Comparison of ENCODE assay signal across 11 cellular contexts in genomic region chr9:114047717-114048116, GRCh38. TPM values are rescaled to one million over a fixed set of nuclear protein-coding genes. Genes with fewer than 3 reads are reported as not detected.
DNase-seq lines count a peak whose midpoint lies in the region; ATAC-seq, FAIRE-seq and TF ChIP-seq lines count a peak whose summit lies in the region.
"Had no signal": no experiment of that assay in that cellular context is flagged by ENCODE, and none has a peak within 500 bp of the region (broad histone marks: within the 10 kb centered on the region; RNA-seq: fewer than 3 reads in every experiment).

No MANE protein-coding gene starts in this region.

- FAIRE-seq in K562 (lab: Jason Lieb, UNC): no peak
- FAIRE-seq: GM12892 had no signal

- H3K36me3 Mint-ChIP-seq in Caco-2 (ENCODE audit: insufficient read depth, unreplicated experiment): no peaks in the 10 kb centered on the region

- no peak overlapping the region for H3K27ac Mint-ChIP-seq in Caco-2 (ENCODE audit: unreplicated experiment)
- H3K27ac Mint-ChIP-seq: activated T-cell treated with anti-CD3 and anti-CD28 coated beads, Interleukin-2, amount 50 U/mL, for 24 hours had no signal

- no peak overlapping the region for H3K4me3 Mint-ChIP-seq in Caco-2 (ENCODE audit: unreplicated experiment)
- H3K4me3 Mint-ChIP-seq: activated T-cell treated with anti-CD3 and anti-CD28 coated beads, Interleukin-2, amount 50 U/mL, for 24 hours had no signal

- intact Hi-C loops in Caco-2 (cut with micrococcal nuclease; ENCODE audit: unreplicated experiment): loop anchor here (5.0 kb wide), 1 partner anchor 240 kb away; no protein-coding TSS in a partner anchor
- intact Hi-C loops in K562 (cut with micrococcal nuclease): no loop called here
- intact Hi-C loops in lower lobe of right lung (cut with DNase I): no loop called here

- no peaks in the 10 kb centered on the region for H3K9me3 Mint-ChIP-seq in Caco-2 (ENCODE audit: unreplicated experiment)
- H3K9me3 Mint-ChIP-seq: activated T-cell treated with anti-CD3 and anti-CD28 coated beads, Interleukin-2, amount 50 U/mL, for 24 hours had no signal

- TF ChIP-seq RAD21 in K562 (CRISPR knock-in tag; conservative IDR thresholded peaks at IDR 0.05 in 1 of 2, IDR thresholded peaks at IDR 0.05 in 1 of 2): peak in 1 of 2 experiments; percentile 26; a peak in 1 of 4 replicates

- BruUV-seq in Caco-2 (replicated peaks; lab: Mats Ljungman, UMichigan) (no TSS peak), K562 (replicated peaks; lab: Mats Ljungman, UMichigan) (no TSS peak)

- H3K27me3 Mint-ChIP-seq in Caco-2 (ENCODE audit: insufficient read depth, unreplicated experiment): no peaks in the 10 kb centered on the region
- H3K27me3 Mint-ChIP-seq: activated T-cell treated with anti-CD3 and anti-CD28 coated beads, Interleukin-2, amount 50 U/mL, for 24 hours had no signal

- H3K27me3 ChIP-seq in Caco-2 (replicated peaks; ENCODE audit: control insufficient read depth, insufficient read depth, low read length) (no peaks in the 10 kb centered on the region), Karpas-422 (ENCODE audit: low read length) (no peaks in the 10 kb centered on the region), K562 (ENCODE audit: control insufficient read depth in 2 of 2, insufficient read depth in 2 of 2, low read length in 2 of 2) (peaks cover 0 to 20% of the 10 kb centered on the region in 2 experiments; a peak in 2 of 5 replicates), lower lobe of right lung (ENCODE audit: low read depth) (no peaks in the 10 kb centered on the region)

- H3K4me1 ChIP-seq in Caco-2 (no peaks in the 10 kb centered on the region), Karpas-422 (ENCODE audit: low read length) (no peaks in the 10 kb centered on the region), K562 (replicated peaks in 1 of 2; ENCODE audit: control insufficient read depth in 2 of 2, insufficient read depth in 2 of 2, low read length in 2 of 2) (no peaks in the 10 kb centered on the region), lower lobe of right lung (no peaks in the 10 kb centered on the region)

- H3K36me3 ChIP-seq in Caco-2 (ENCODE audit: control insufficient read depth, insufficient read depth, low read length) (no peaks in the 10 kb centered on the region), Karpas-422 (ENCODE audit: insufficient read depth, low read length) (no peaks in the 10 kb centered on the region), K562 (ENCODE audit: control insufficient read depth, insufficient read depth, low read length) (peaks cover 16% of the 10 kb centered on the region; the same call in 2 of the 3 replicates), lower lobe of right lung (peaks cover 25% of the 10 kb centered on the region)

- H3K27ac ChIP-seq in Karpas-422 (ENCODE audit: low read length): no peak overlapping the region
- no peak overlapping the region for H3K27ac ChIP-seq in K562 (ENCODE audit: extremely low read depth, low read depth, low read length)
- no peak overlapping the region for H3K27ac ChIP-seq in lower lobe of right lung

- TF ChIP-seq EP300 in K562 (IDR thresholded peaks at IDR 0.05; ENCODE audit: low read length): no peak

- CTCF ChIA-PET in Caco-2 (lab: Charles Lee) (interaction anchor here (1.0 kb wide), 1 partner anchor 35 kb away, joined by 3 read pairs; no protein-coding TSS in a partner anchor), K562 (lab: Yijun Ruan, JAX; ENCODE audit: low intra/inter-chr PET ratio) (interaction anchor here (1.2 kb wide), 1 partner anchor 311 kb away, joined by 3 read pairs; no protein-coding TSS in a partner anchor)

- DNase-seq in Caco-2: no peak
- DNase-seq in Karpas-422: peak; percentile 67
- DNase-seq in K562 (ENCODE audit: extremely low read depth in 1 of 4, low spot score in 3 of 4): no peak
- no peak for DNase-seq in lower lobe of right lung
- DNase-seq in NCI-H345 treated with DMSO at 0.1 percent for 48 hours (lab: John Stamatoyannopoulos, UW; ENCODE audit: unreplicated experiment): no peak
- DNase-seq: activated T-cell treated with anti-CD3 and anti-CD28 coated beads, Interleukin-2, amount 50 U/mL, for 24 hours; foreskin melanocyte had no signal

- 25% methylated on average over 3 of the region's 3 CpGs for WGBS in K562 (ENCODE audit: insufficient coverage, low coverage, missing lambda C conversion rate)

- H3K79me2 ChIP-seq in Karpas-422 (ENCODE audit: low read length) (no peaks in the 10 kb centered on the region), K562 (ENCODE audit: control insufficient read depth, insufficient read depth, low read length) (no peaks in the 10 kb centered on the region)

- H3K4me3 ChIP-seq in Caco-2 (ENCODE audit: low read depth, low read length) (no peak overlapping the region), Karpas-422 (ENCODE audit: low read length) (no peak overlapping the region), K562 (no peak overlapping the region), lower lobe of right lung (no peak overlapping the region)

- no peak overlapping the region for H3K9ac ChIP-seq in Karpas-422 (ENCODE audit: low read length)
- H3K9ac ChIP-seq in K562 (ENCODE audit: insufficient read depth in 1 of 2, low read depth in 2 of 2, low read length in 2 of 2): no peak overlapping the region

- TF ChIP-seq CTCF in Caco-2 (IDR thresholded peaks at IDR 0.05; ENCODE audit: insufficient read depth in 1 of 2, low read depth in 1 of 2, low read length in 1 of 2, severe bottlenecking in 1 of 2, unreplicated experiment in 1 of 2): peak; percentile 30 to 34
- TF ChIP-seq CTCF in K562 (IDR thresholded peaks at IDR 0.05 in 2 of 3, conservative IDR thresholded peaks at IDR 0.05 in 1 of 3; ENCODE audit: insufficient read depth in 2 of 3, low read depth in 1 of 3, low read length in 3 of 3): peak in 2 of 3 experiments; percentile 19 to 25; a peak in 1 of 6 replicates
- TF ChIP-seq CTCF in lower lobe of right lung (IDR thresholded peaks at IDR 0.05): peak; percentile 33

- in situ Hi-C loops in K562 (cut with MboI): no loop called here

- H3K9me2 ChIP-seq in Karpas-422 (replicated peaks; ENCODE audit: insufficient read depth, low read length): no peaks in the 10 kb centered on the region

- H2AFZ ChIP-seq in Karpas-422 (ENCODE audit: low read length): no peak overlapping the region
- no peak overlapping the region for H2AFZ ChIP-seq in K562 (ENCODE audit: low read depth, low read length)

- no peak for TF ChIP-seq POLR2A in K562 (conservative IDR thresholded peaks at IDR 0.05)

- no peaks in the 10 kb centered on the region for H3K9me1 ChIP-seq in K562 (ENCODE audit: control insufficient read depth, insufficient read depth, low read length)

- peak; percentile 40; the same call in 1 of the 3 replicates for ATAC-seq in K562
- peak; percentile 33 to 54 for ATAC-seq in lower lobe of right lung
- ATAC-seq in GM19324 (IDR thresholded peaks at IDR 0.05; ENCODE audit: low FRiP score, unreplicated experiment): no peak
- no peak for ATAC-seq in HG03460 (IDR thresholded peaks at IDR 0.05; ENCODE audit: unreplicated experiment)
- no peak for ATAC-seq in GM21825 (IDR thresholded peaks at IDR 0.05; ENCODE audit: unreplicated experiment)

- no peak overlapping the region for H3K4me2 ChIP-seq in Karpas-422 (ENCODE audit: low read depth, low read length, poor library complexity, severe bottlenecking)
- H3K4me2 ChIP-seq in K562 (ENCODE audit: insufficient read depth, low read length): no peak overlapping the region

- H3K4me1 Mint-ChIP-seq in Caco-2 (ENCODE audit: low read depth, unreplicated experiment): no peaks in the 10 kb centered on the region

- POLR2A ChIA-PET in Caco-2 (lab: Charles Lee) (no interaction called here), K562 (lab: Yijun Ruan, JAX) (no interaction called here)

- no peaks in the 10 kb centered on the region for H4K20me1 ChIP-seq in Karpas-422 (ENCODE audit: insufficient read depth, low read depth, low read length)
- H4K20me1 ChIP-seq in K562 (replicated peaks; ENCODE audit: control insufficient read depth, insufficient read depth, low read length): no peaks in the 10 kb centered on the region

- no peaks in the 10 kb centered on the region for H3K9me3 ChIP-seq in Caco-2
- H3K9me3 ChIP-seq in Karpas-422 (ENCODE audit: low read length): no peaks in the 10 kb centered on the region
- no peaks in the 10 kb centered on the region for H3K9me3 ChIP-seq in K562 (replicated peaks; ENCODE audit: control insufficient read depth, insufficient read depth, low read depth, low read length)
- H3K9me3 ChIP-seq in lower lobe of right lung: no peaks in the 10 kb centered on the region

RNA-seq across cellular contexts. Expression of gene AMBP, which starts 30.4 kb away (rescaled TPM):
- total RNA-seq in Caco-2 (2022) (2.2 and 2.6 TPM in 2 replicates), K562 (2014; rRNA removed) (not detected in 2 replicates), K562 (2014; rRNA removed; fragmentation: Illumina TruSeq; extraction: Trizol) (not detected in 2 replicates), K562 (2015; rRNA removed; fragmentation: Illumina TruSeq; extraction: Trizol) (not detected in 2 replicates), K562 (2021) (1.3 and 2.1 TPM in 2 replicates), lower lobe of right lung (1.0 TPM)
- total RNA-seq in Karpas-422 (2014; rRNA removed; shearing (Covaris generic); ENCODE audit: low replicate concordance): not detected in 2 replicates
- total RNA-seq in K562 (2011; cell fraction: chromatin; rRNA removed; ENCODE audit: low replicate concordance): not detected in 2 replicates
- not detected in 2 replicates for total RNA-seq in K562 (2011; cell fraction: nucleolus; rRNA removed)
- total RNA-seq in K562 (2011; cell fraction: nucleoplasm; rRNA removed): not detected in 2 replicates
- polyA plus RNA-seq in K562 (2011; rRNA removed) (not detected in 2 replicates), K562 (2014; fragmentation: Illumina TruSeq; extraction: Trizol) (not detected in 2 replicates), K562 (2014; fragmentation: Nextera tagmentation; extraction: Ambion mirVana) (not detected), K562 (2014; rRNA removed) (not detected in 2 replicates)
- not detected in 2 replicates for polyA plus RNA-seq in K562 (2011; cell fraction: cytosol; rRNA removed)
- polyA plus RNA-seq in K562 (2011; cell fraction: nucleus; rRNA removed): not detected in 2 replicates
- not detected in 2 replicates for polyA plus RNA-seq in K562 (2012)
- polyA minus RNA-seq in K562 (2011; rRNA and poly(A)+ RNA removed): not detected in 2 replicates
- 2.5 TPM in 1 of 2 replicates, not detected in the other for polyA minus RNA-seq in K562 (2011; cell fraction: cytosol; rRNA and poly(A)+ RNA removed)
- not detected in 2 replicates for polyA minus RNA-seq in K562 (2011; cell fraction: nucleus; rRNA and poly(A)+ RNA removed)

RNA-seq across cellular contexts. Expression of gene KIF12, which starts 51.4 kb away (rescaled TPM):
- total RNA-seq in Caco-2 (2022) (54.6 and 55.0 TPM in 2 replicates), K562 (2014; rRNA removed) (not detected in 2 replicates), K562 (2014; rRNA removed; fragmentation: Illumina TruSeq; extraction: Trizol) (not detected in 2 replicates), K562 (2015; rRNA removed; fragmentation: Illumina TruSeq; extraction: Trizol) (not detected in 2 replicates), K562 (2021) (not detected in 2 replicates), lower lobe of right lung (4.8 TPM)
- not detected in 2 replicates for total RNA-seq in Karpas-422 (2014; rRNA removed; shearing (Covaris generic); ENCODE audit: low replicate concordance)
- not detected in 2 replicates for total RNA-seq in K562 (2011; cell fraction: chromatin; rRNA removed; ENCODE audit: low replicate concordance)
- not detected in 2 replicates for total RNA-seq in K562 (2011; cell fraction: nucleolus; rRNA removed)
- not detected in 2 replicates for total RNA-seq in K562 (2011; cell fraction: nucleoplasm; rRNA removed)
- polyA plus RNA-seq in K562 (2011; rRNA removed) (not detected in 2 replicates), K562 (2014; fragmentation: Illumina TruSeq; extraction: Trizol) (not detected in 2 replicates), K562 (2014; fragmentation: Nextera tagmentation; extraction: Ambion mirVana) (not detected), K562 (2014; rRNA removed) (not detected in 2 replicates)
- polyA plus RNA-seq in K562 (2011; cell fraction: cytosol; rRNA removed): not detected in 2 replicates
- not detected in 2 replicates for polyA plus RNA-seq in K562 (2011; cell fraction: nucleus; rRNA removed)
- polyA plus RNA-seq in K562 (2012): 0.06 TPM in 1 of 2 replicates, not detected in the other
- not detected in 2 replicates for polyA minus RNA-seq in K562 (2011; rRNA and poly(A)+ RNA removed)
- not detected in 2 replicates for polyA minus RNA-seq in K562 (2011; cell fraction: cytosol; rRNA and poly(A)+ RNA removed)
- not detected in 2 replicates for polyA minus RNA-seq in K562 (2011; cell fraction: nucleus; rRNA and poly(A)+ RNA removed)

Comparison
In these comparisons a context has a peak if more than half of its experiments do, and no peak if none do; other contexts are left out.
1. ATAC-seq: peak in K562 (single experiment) and lower lobe of right lung (2 of 2); none in GM19324 (single experiment), HG03460 (single experiment) and GM21825 (single experiment).
2. Peak in every context shown above with its lines, with median percentiles within 50 percentile points of each other: CTCF ChIP-seq.